In the genomic region with DNA sequence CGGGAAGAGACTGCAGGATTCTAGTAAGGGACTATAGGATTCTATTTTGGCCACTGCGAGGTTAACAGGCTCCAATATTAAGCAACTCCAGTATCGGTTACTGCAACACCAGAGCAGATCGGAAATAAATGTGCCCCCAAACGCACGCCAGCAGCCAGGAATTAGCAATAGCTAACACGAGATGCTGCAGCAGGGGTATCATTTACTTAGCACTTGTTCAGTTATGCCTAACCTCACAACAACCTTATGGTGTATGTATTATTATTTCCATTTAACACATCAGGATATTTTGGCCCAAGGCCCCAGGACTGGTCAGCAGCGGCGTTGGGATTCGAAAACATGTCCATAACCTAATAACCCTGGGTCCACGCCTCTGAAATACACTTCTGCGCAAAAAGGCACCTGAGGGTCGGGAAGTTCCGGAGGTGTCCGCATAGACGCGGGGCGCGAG, we compare ENCODE assay signal across 8 cellular contexts. TPM values are rescaled to one million over a fixed set of nuclear protein-coding genes. Genes with fewer than 3 reads are reported as not detected.
DNase-seq lines count a peak whose midpoint lies in the region; ATAC-seq and TF ChIP-seq lines count a peak whose summit lies in the region.

No MANE protein-coding gene starts in this region.

- H3K27me3 ChIP-seq in RWPE2 (ENCODE audit: insufficient read depth, poor library complexity, severe bottlenecking) (no peaks in the 10 kb centered on the region), colonic mucosa (no peaks in the 10 kb centered on the region), thoracic aorta (replicated peaks; ENCODE audit: insufficient read depth) (no peaks in the 10 kb centered on the region)

- intact Hi-C loops in colonic mucosa (cut with DNase I): loop anchor here (10.0 kb wide), 1 partner anchor 239 kb away; a partner anchor contains a TSS

- H3K27ac ChIP-seq in RWPE2 (ENCODE audit: poor library complexity, severe bottlenecking) (peak overlapping the region; percentile 69), colonic mucosa (peak overlapping the region; percentile 93), thoracic aorta (peak overlapping the region; percentile 92)

- no peaks in the 10 kb centered on the region for H3K9me3 ChIP-seq in RWPE2 (ENCODE audit: severe bottlenecking)
- no peaks in the 10 kb centered on the region for H3K9me3 ChIP-seq in colonic mucosa
- H3K9me3 ChIP-seq in thoracic aorta: no peaks in the 10 kb centered on the region

- ATAC-seq in HG02938 (IDR thresholded peaks at IDR 0.05; ENCODE audit: unreplicated experiment) (peak; percentile 3), RWPE2 (ENCODE audit: low read depth) (peak; percentile 12; the same call in 2 of the 3 replicates), thoracic aorta (ENCODE audit: insufficient number of reproducible peaks, low FRiP score, low read depth) (no peak), HG02970 (IDR thresholded peaks at IDR 0.05; ENCODE audit: low FRiP score, unreplicated experiment) (no peak)

- DNase-seq in NCI-H82 (lab: John Stamatoyannopoulos, UW) (peak; percentile 56), NCI-H82 treated with DMSO at 0.1 percent for 48 hours (lab: John Stamatoyannopoulos, UW; ENCODE audit: unreplicated experiment) (no peak), RWPE2 (ENCODE audit: low spot score) (no peak), colonic mucosa (no peak), medulla oblongata (ENCODE audit: extremely low spot score) (peak; percentile 40), thoracic aorta (ENCODE audit: low spot score) (no peak)

- no peak for TF ChIP-seq CTCF in RWPE2 (IDR thresholded peaks at IDR 0.05; ENCODE audit: poor library complexity, severe bottlenecking)
- no peak for TF ChIP-seq CTCF in colonic mucosa (IDR thresholded peaks at IDR 0.05)
- peak; percentile 40 for TF ChIP-seq CTCF in thoracic aorta (IDR thresholded peaks at IDR 0.05)

- H3K4me3 ChIP-seq in RWPE2 (ENCODE audit: severe bottlenecking) (peak overlapping the region; percentile 85), colonic mucosa (peak overlapping the region; percentile 97), thoracic aorta (peak overlapping the region; percentile 91)

- H3K36me3 ChIP-seq in RWPE2 (ENCODE audit: low read depth) (no peaks in the 10 kb centered on the region), colonic mucosa (no peaks in the 10 kb centered on the region), thoracic aorta (no peaks in the 10 kb centered on the region)

- H3K4me1 ChIP-seq in RWPE2 (ENCODE audit: insufficient read depth, poor library complexity, severe bottlenecking) (peaks cover 3% of the 10 kb centered on the region), colonic mucosa (no peaks in the 10 kb centered on the region), thoracic aorta (ENCODE audit: control insufficient read depth in 1 of 2, low read depth in 2 of 2) (peaks cover 9 to 13% of the 10 kb centered on the region in 2 donors)

- peak overlapping the region; percentile 79 to 96 for H3K9ac ChIP-seq in colonic mucosa (ENCODE audit: low read depth in 2 of 2, low read length in 2 of 2)

RNA-seq across cellular contexts. Expression of a gene that starts 0.8 kb away (rescaled TPM):
- 10 to 100 TPM; 43.4 to 51.5 TPM for total RNA-seq in colonic mucosa
- total RNA-seq in thoracic aorta: 10 to 100 TPM; 20.6 to 32.0 TPM

Comparison
In these comparisons a context has a peak if more than half of its experiments do, and no peak if none do; other contexts are left out.
1. DNase-seq: peak in NCI-H82 (single experiment) and medulla oblongata (single experiment); none in NCI-H82 treated with DMSO at 0.1 percent for 48 hours (single experiment), RWPE2 (single experiment), colonic mucosa (single experiment) and thoracic aorta (single experiment).
2. ATAC-seq: peak in HG02938 (single experiment) and RWPE2 (single experiment); none in thoracic aorta (single experiment) and HG02970 (single experiment).
3. Peak in every context shown above with its lines, with median percentiles within 50 percentile points of each other: H3K27ac ChIP-seq and H3K4me3 ChIP-seq.